In genomic region chr5:31193026-31193425, GRCh38 we compare ENCODE assay signal across 14 cellular contexts. TPM values are rescaled to one million over a fixed set of nuclear protein-coding genes. Genes with fewer than 3 reads are reported as not detected.
DNase-seq lines count a peak whose midpoint lies in the region; ATAC-seq and TF ChIP-seq lines count a peak whose summit lies in the region.
"Had no signal": no experiment of that assay in that cellular context is flagged by ENCODE, and none has a peak within 500 bp of the region (broad histone marks: within the 10 kb centered on the region; RNA-seq: fewer than 3 reads in every experiment).

No MANE protein-coding gene starts in this region.

- intact Hi-C loops in esophagus muscularis mucosa (cut with DNase I) = no loop called here
- intact Hi-C loops in ovary (cut with DNase I) = no loop called here
- intact Hi-C loops in transverse colon (cut with DNase I; ENCODE audit: low total_unique reads) = no loop called here

- H3K9me3 ChIP-seq in BE2C (no peaks in the 10 kb centered on the region), esophagus muscularis mucosa (no peaks in the 10 kb centered on the region), neural progenitor cell (ENCODE audit: low read depth) (no peaks in the 10 kb centered on the region), ovary (no peaks in the 10 kb centered on the region), transverse colon (no peaks in the 10 kb centered on the region)
- H3K9me3 ChIP-seq: adrenal gland had no signal

- DNase-seq in BE2C (no peak), NCI-H748 (lab: John Stamatoyannopoulos, UW; ENCODE audit: unreplicated experiment) (peak; percentile 80), esophagus muscularis mucosa (ENCODE audit: extremely low spot score) (no peak), neural progenitor cell (ENCODE audit: low spot score) (no peak), ovary (no peak), transverse colon (no peak), OCI-M2 (lab: John Stamatoyannopoulos, UW; ENCODE audit: unreplicated experiment) (no peak)
- DNase-seq: HCEC 1CT; NCI-H446 treated with DMSO at 0.1 percent for 48 hours; stimulated activated CD4-positive, alpha-beta T cell treated with anti-CD3 and anti-CD28 coated beads, Interleukin-12 subunit alpha, Interleukin-12 subunit beta, amount 100 ng/mL, for 4 hours had no signal

- TF ChIP-seq POLR2A in esophagus muscularis mucosa (IDR thresholded peaks at IDR 0.05; ENCODE audit: low read depth) (no peak), ovary (IDR thresholded peaks at IDR 0.05) (no peak), transverse colon (IDR thresholded peaks at IDR 0.05) (no peak)

- peaks cover 10% of the 10 kb centered on the region for H4K20me1 ChIP-seq in neural progenitor cell (ENCODE audit: low read depth)

- peak overlapping the region; percentile 69 for H3K4me3 ChIP-seq in BE2C (ENCODE audit: low read depth, low read length)
- peak overlapping the region; percentile 51 to 63 (median 52) for H3K4me3 ChIP-seq in esophagus muscularis mucosa
- peak overlapping the region; percentile 97 for H3K4me3 ChIP-seq in neural progenitor cell
- no peak overlapping the region for H3K4me3 ChIP-seq in ovary
- H3K4me3 ChIP-seq in transverse colon = peak overlapping the region in 1 of 4 donors; percentile 47

- peaks cover 22% of the 10 kb centered on the region for H3F3A ChIP-seq in neural progenitor cell (ENCODE audit: low read depth)

- in situ Hi-C loops in transverse colon (cut with MboI; ENCODE audit: low pct_ligation_motif_present in 1 of 4, low pct_unique_long_range_greater_than_20kb in 1 of 4, low sequenced_read_pairs in 3 of 4) = no loop called here

- peaks cover 3% of the 10 kb centered on the region for H3K9me3 Mint-ChIP-seq in neural progenitor cell

- no peak for TF ChIP-seq EP300 in esophagus muscularis mucosa (IDR thresholded peaks at IDR 0.05)
- TF ChIP-seq EP300 in ovary (IDR thresholded peaks at IDR 0.05) = no peak
- TF ChIP-seq EP300 in transverse colon (IDR thresholded peaks at IDR 0.05; ENCODE audit: low read depth) = no peak

- no peak overlapping the region for H3K27ac ChIP-seq in esophagus muscularis mucosa (replicated peaks in 1 of 4)
- no peak overlapping the region for H3K27ac ChIP-seq in neural progenitor cell
- no peak overlapping the region for H3K27ac ChIP-seq in ovary
- H3K27ac ChIP-seq in transverse colon = no peak overlapping the region
- H3K27ac ChIP-seq: adrenal gland, C4-2B had no signal

- peaks cover 8% of the 10 kb centered on the region for H3K36me3 Mint-ChIP-seq in neural progenitor cell

- H3K27me3 ChIP-seq in BE2C (peaks cover 14% of the 10 kb centered on the region), esophagus muscularis mucosa (peaks cover 0 to 53% (median 6%) of the 10 kb centered on the region in 4 donors), neural progenitor cell (peaks cover 34% of the 10 kb centered on the region), ovary (no peaks in the 10 kb centered on the region), transverse colon (peaks cover 62% of the 10 kb centered on the region)

- H3K4me1 Mint-ChIP-seq in neural progenitor cell = peaks cover 43% of the 10 kb centered on the region

- peak overlapping the region; percentile 100 for H3K4me2 ChIP-seq in neural progenitor cell

- TF ChIP-seq CTCF in BE2C (IDR thresholded peaks at IDR 0.05; ENCODE audit: low read depth, low read length) = no peak
- no peak for TF ChIP-seq CTCF in esophagus muscularis mucosa (IDR thresholded peaks at IDR 0.05)
- TF ChIP-seq CTCF in neural progenitor cell (IDR thresholded peaks at IDR 0.05) = no peak
- TF ChIP-seq CTCF in ovary (IDR thresholded peaks at IDR 0.05) = no peak
- no peak for TF ChIP-seq CTCF in transverse colon (IDR thresholded peaks at IDR 0.05)

- 66% methylated on average over 10 of the region's 10 CpGs for WGBS in esophagus muscularis mucosa
- WGBS in ovary, 3 donors = 44 to 50% (median 46%) methylated on average over 10 of the region's 10 CpGs
- WGBS in transverse colon (ENCODE audit: low coverage in 1 of 2), 2 donors = 45 to 46% methylated on average over 6 to 10 of the region's 10 CpGs

- no peak overlapping the region for H3K9ac ChIP-seq in neural progenitor cell

- peaks cover 17% of the 10 kb centered on the region for H3K27me3 Mint-ChIP-seq in neural progenitor cell (ENCODE audit: insufficient read depth, low read depth)

- peaks cover 8% of the 10 kb centered on the region for H3K4me1 ChIP-seq in BE2C
- peaks cover 12 to 25% (median 21%) of the 10 kb centered on the region in 4 donors for H3K4me1 ChIP-seq in esophagus muscularis mucosa
- peaks cover 35% of the 10 kb centered on the region for H3K4me1 ChIP-seq in neural progenitor cell
- no peaks in the 10 kb centered on the region for H3K4me1 ChIP-seq in ovary (ENCODE audit: insufficient read depth)
- H3K4me1 ChIP-seq in transverse colon = peaks cover 4 to 26% (median 13%) of the 10 kb centered on the region in 4 donors

- H3K4me3 Mint-ChIP-seq in neural progenitor cell = peak overlapping the region; percentile 96

- H2AFZ ChIP-seq in neural progenitor cell (replicated peaks) = peak overlapping the region; percentile 21

- no peak for ATAC-seq in GM18517 (IDR thresholded peaks at IDR 0.05; ENCODE audit: unreplicated experiment)

- H3K36me3 ChIP-seq in BE2C = no peaks in the 10 kb centered on the region
- no peaks in the 10 kb centered on the region for H3K36me3 ChIP-seq in esophagus muscularis mucosa
- no peaks in the 10 kb centered on the region for H3K36me3 ChIP-seq in neural progenitor cell
- H3K36me3 ChIP-seq in ovary = no peaks in the 10 kb centered on the region
- H3K36me3 ChIP-seq in transverse colon = no peaks in the 10 kb centered on the region
- H3K36me3 ChIP-seq: adrenal gland had no signal

- peaks cover 40% of the 10 kb centered on the region for H3K79me2 ChIP-seq in neural progenitor cell (ENCODE audit: low read depth)

- peak overlapping the region; percentile 61 for H3K27ac Mint-ChIP-seq in neural progenitor cell

RNA-seq across cellular contexts. Expression of gene CDH6, which starts 0.5 kb away (rescaled TPM):
- not detected for polyA plus RNA-seq in BE2C (2012; ENCODE audit: insufficient read depth, insufficient read length, low read depth)
- total RNA-seq in esophagus muscularis mucosa (1 to 10 TPM in 3 of 4 donors, under 1 TPM in 1; 0.83 to 5.3 (median 3.9) TPM), neural progenitor cell (ENCODE audit: low replicate concordance) (17.9 and 18.0 TPM in 2 replicates), ovary (10 to 100 TPM in 2 of 7 donors, 1 to 10 TPM in 3, under 1 TPM in 2; 0.68 to 19.2 (median 2.5) TPM), transverse colon (1 to 10 TPM in 2 of 4 donors, under 1 TPM in 2; 0.60 to 1.2 (median 0.93) TPM)
- 1 to 10 TPM; 1.4 to 7.0 TPM for polyA plus RNA-seq in ovary
- total RNA-seq: lung microvascular endothelial cell had no signal
